In the genomic region with DNA sequence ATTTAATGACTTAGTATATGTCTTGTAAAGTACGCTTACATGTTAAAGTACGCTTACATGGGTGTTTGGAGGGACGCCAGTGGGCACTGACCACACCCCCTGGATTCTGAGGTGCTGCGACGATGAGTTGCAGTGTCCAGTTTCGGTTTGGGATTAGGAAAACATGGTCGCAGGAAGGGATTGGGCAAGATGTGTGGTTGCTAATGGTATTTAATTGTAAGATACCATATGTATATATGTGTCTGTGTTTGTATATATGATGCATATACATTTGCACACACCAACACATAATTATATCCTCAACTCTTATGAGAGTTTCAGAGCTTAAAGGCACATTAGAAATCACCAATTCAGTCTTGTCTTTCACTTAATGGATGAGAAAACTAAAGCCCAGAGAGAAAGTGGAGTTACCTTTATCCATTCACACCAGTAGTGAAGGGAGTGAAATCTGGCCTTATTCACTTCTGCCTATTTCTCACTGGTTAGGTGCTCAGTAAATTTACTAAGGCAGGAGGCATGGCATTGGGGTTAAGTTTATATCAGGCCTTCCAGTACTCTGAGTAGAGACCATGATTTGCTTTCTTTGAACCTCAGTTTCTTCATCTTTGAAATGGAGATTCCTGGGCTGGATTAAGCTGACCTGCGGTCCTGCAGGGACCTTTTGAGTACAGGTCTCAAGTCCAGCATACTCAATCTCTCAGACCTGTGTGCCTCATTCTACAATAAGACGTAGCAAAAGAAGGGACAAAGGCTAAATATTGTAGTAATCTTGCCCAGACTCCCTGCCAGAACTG, we compare ENCODE assay signal across 8 cellular contexts. TPM values are rescaled to one million over a fixed set of nuclear protein-coding genes. Genes with fewer than 3 reads are reported as not detected.
DNase-seq lines count a peak whose midpoint lies in the region; ATAC-seq and TF ChIP-seq lines count a peak whose summit lies in the region.

No MANE protein-coding gene starts in this region.

- peaks cover 26% of the 10 kb centered on the region for H3K4me1 ChIP-seq in CD8-positive, alpha-beta T cell (ENCODE audit: insufficient read depth, low read length)
- peaks cover 12% of the 10 kb centered on the region for H3K4me1 ChIP-seq in Panc1 (ENCODE audit: control insufficient read depth, insufficient read depth, low read length)
- H3K4me1 ChIP-seq in effector memory CD4-positive, alpha-beta T cell (ENCODE audit: control insufficient read depth, insufficient read depth, low read length, poor library complexity, severe bottlenecking) = peaks cover 12% of the 10 kb centered on the region

- H3K27ac Mint-ChIP-seq in CD8-positive, alpha-beta T cell = peak overlapping the region; percentile 84
- peak overlapping the region; percentile 83 for H3K27ac Mint-ChIP-seq in mesothelial cell of epicardium

- CTCF ChIA-PET in CD8-positive, alpha-beta T cell (lab: Charles Lee) = interaction anchor here (2.1 to 4.0 kb wide), 2 partner anchors 20 to 47 kb away, joined by 10 to 17 read pairs; no protein-coding TSS in a partner anchor
- CTCF ChIA-PET in Panc1 (lab: Charles Lee) = no interaction called here

- H3K27me3 ChIP-seq in CD8-positive, alpha-beta T cell (ENCODE audit: insufficient read depth, low read length) = no peaks in the 10 kb centered on the region
- no peaks in the 10 kb centered on the region for H3K27me3 ChIP-seq in Panc1 (ENCODE audit: control insufficient read depth, insufficient read depth, low read length)
- H3K27me3 ChIP-seq in effector memory CD4-positive, alpha-beta T cell (replicated peaks; ENCODE audit: control insufficient read depth, insufficient read depth, low read length, poor library complexity, severe bottlenecking) = no peaks in the 10 kb centered on the region

- H3K4me3 ChIP-seq in CD8-positive, alpha-beta T cell (ENCODE audit: low read depth, low read length) = peak overlapping the region; percentile 48
- peak overlapping the region; percentile 69 to 91 for H3K4me3 ChIP-seq in Panc1 (ENCODE audit: low read depth in 2 of 2, low read length in 2 of 2)
- peak overlapping the region; percentile 74 for H3K4me3 ChIP-seq in effector memory CD4-positive, alpha-beta T cell (ENCODE audit: insufficient read depth, low read depth, low read length, poor library complexity, severe bottlenecking)

- no peaks in the 10 kb centered on the region for H3K27me3 Mint-ChIP-seq in CD8-positive, alpha-beta T cell (ENCODE audit: low read depth)
- no peaks in the 10 kb centered on the region for H3K27me3 Mint-ChIP-seq in mesothelial cell of epicardium (ENCODE audit: low read depth)

- H3K36me3 Mint-ChIP-seq in CD8-positive, alpha-beta T cell = no peaks in the 10 kb centered on the region
- peaks cover 5% of the 10 kb centered on the region for H3K36me3 Mint-ChIP-seq in mesothelial cell of epicardium

- H3K4me1 Mint-ChIP-seq in CD8-positive, alpha-beta T cell (ENCODE audit: low read depth) = peaks cover 62% of the 10 kb centered on the region
- peaks cover 56% of the 10 kb centered on the region for H3K4me1 Mint-ChIP-seq in mesothelial cell of epicardium

- no peak for ATAC-seq in CD8-positive, alpha-beta T cell
- ATAC-seq in Panc1 (peak; percentile 29), HG03280 (IDR thresholded peaks at IDR 0.05; ENCODE audit: unreplicated experiment) (no peak)

- H3K9me3 ChIP-seq in CD8-positive, alpha-beta T cell (ENCODE audit: low read length) = no peaks in the 10 kb centered on the region
- no peaks in the 10 kb centered on the region for H3K9me3 ChIP-seq in Panc1 (ENCODE audit: control insufficient read depth, insufficient read depth, low read depth, low read length)
- H3K9me3 ChIP-seq in effector memory CD4-positive, alpha-beta T cell (ENCODE audit: control insufficient read depth, low read length) = no peaks in the 10 kb centered on the region

- TSS peak; percentile 58 for BruUV-seq in Panc1 (replicated peaks; lab: Mats Ljungman, UMichigan)

- in situ Hi-C loops in Panc1 (cut with HindIII; ENCODE audit: low pct_unique_long_range_greater_than_20kb, low sequenced_read_pairs) (no loop called here), GM13977 (cut with MboI; ENCODE audit: low pct_unique_long_range_greater_than_20kb, low sequenced_read_pairs, unreplicated experiment) (no loop called here)

- H3K36me3 ChIP-seq in CD8-positive, alpha-beta T cell (ENCODE audit: insufficient read depth, low read length) = no peaks in the 10 kb centered on the region
- no peaks in the 10 kb centered on the region; the same call in 1 of the 2 replicates for H3K36me3 ChIP-seq in Panc1 (ENCODE audit: control insufficient read depth, insufficient read depth, low read length)
- no peaks in the 10 kb centered on the region for H3K36me3 ChIP-seq in effector memory CD4-positive, alpha-beta T cell (ENCODE audit: control insufficient read depth, insufficient read depth, low read length)

- intact Hi-C loops in CD8-positive, alpha-beta T cell (cut with DNase I, micrococcal nuclease) = loop anchor here (1.0 to 5.0 kb wide), 5 partner anchors 19 to 321 kb away; a partner anchor contains a TSS
- intact Hi-C loops in Panc1 (cut with micrococcal nuclease; ENCODE audit: unreplicated experiment) = no loop called here

- POLR2A ChIA-PET in CD8-positive, alpha-beta T cell (lab: Charles Lee) = interaction anchor here (0.9 kb wide), 1 partner anchor 146 kb away, joined by 4 read pairs; no protein-coding TSS in a partner anchor
- POLR2A ChIA-PET in Panc1 (lab: Charles Lee) = no interaction called here

- H3K9me3 Mint-ChIP-seq in CD8-positive, alpha-beta T cell = peaks cover under 1% of the 10 kb centered on the region
- no peaks in the 10 kb centered on the region for H3K9me3 Mint-ChIP-seq in mesothelial cell of epicardium

- no peak for TF ChIP-seq CTCF in CD8-positive, alpha-beta T cell (IDR thresholded peaks at IDR 0.05)
- no peak for TF ChIP-seq CTCF in Panc1 (IDR thresholded peaks at IDR 0.05)
- TF ChIP-seq CTCF in mesothelial cell of epicardium (IDR thresholded peaks at IDR 0.05; ENCODE audit: unreplicated experiment) = no peak
- no peak for TF ChIP-seq CTCF in GM13977 (IDR thresholded peaks at IDR 0.05; ENCODE audit: extremely low read depth, insufficient read depth, missing control alignments)

- peak overlapping the region; percentile 86 for H3K4me3 Mint-ChIP-seq in CD8-positive, alpha-beta T cell
- peak overlapping the region; percentile 79 for H3K4me3 Mint-ChIP-seq in mesothelial cell of epicardium

- no peak for DNase-seq in CD8-positive, alpha-beta T cell
- peak; percentile 79 for DNase-seq in HCEC 1CT
- DNase-seq in Panc1 (ENCODE audit: low read depth, low spot score) = no peak
- no peak for DNase-seq in effector memory CD4-positive, alpha-beta T cell
- DNase-seq in mesothelial cell of epicardium (ENCODE audit: low spot score in 2 of 2, unreplicated experiment in 2 of 2) = no peak
- DNase-seq in GM13977 (ENCODE audit: low spot score) = no peak
- no peak for DNase-seq in mesenteric fat pad (ENCODE audit: low spot score)

- no peak overlapping the region for H3K27ac ChIP-seq in CD8-positive, alpha-beta T cell (ENCODE audit: low read depth, low read length)
- peak overlapping the region; percentile 41 for H3K27ac ChIP-seq in Panc1 (ENCODE audit: low read length)
- peak overlapping the region; percentile 28 for H3K27ac ChIP-seq in effector memory CD4-positive, alpha-beta T cell (ENCODE audit: insufficient read depth, low read length, poor library complexity, severe bottlenecking)

RNA-seq across cellular contexts. Expression of a gene that starts 1.1 kb away (rescaled TPM):
- total RNA-seq in CD8-positive, alpha-beta T cell = 10 to 100 TPM; 12.9 to 14.1 TPM
- 31.0 TPM for total RNA-seq in Panc1 (2021; ENCODE audit: unreplicated experiment)
- 29.2 TPM for polyA plus RNA-seq in Panc1 (2012; ENCODE audit: insufficient read length)
- 34.8 to 35.8 TPM (median 35.3 TPM) in 3 replicates for total RNA-seq in mesothelial cell of epicardium
- 34.4 TPM for total RNA-seq in mesenteric fat pad
